In the genomic region with DNA sequence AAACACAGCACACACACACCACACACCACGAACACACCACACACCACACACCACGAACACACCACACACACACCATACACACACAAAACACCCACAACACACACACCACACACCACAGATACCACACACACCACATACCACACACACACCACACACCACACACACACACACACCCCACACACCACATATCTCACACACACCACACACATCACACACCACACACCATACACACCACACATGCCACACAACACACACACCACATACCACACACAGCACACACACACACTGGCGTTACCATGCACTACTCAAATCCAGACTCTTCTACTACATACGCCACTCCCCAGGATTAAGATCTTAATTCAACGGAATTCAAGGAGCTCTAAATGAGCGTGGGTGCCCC, we compare ENCODE assay signal across 16 cellular contexts.
DNase-seq lines count a peak whose midpoint lies in the region; ATAC-seq, FAIRE-seq and TF ChIP-seq lines count a peak whose summit lies in the region.
"Had no signal": no experiment of that assay in that cellular context is flagged by ENCODE, and none has a peak within 500 bp of the region (broad histone marks: within the 10 kb centered on the region; RNA-seq: fewer than 3 reads in every experiment).

No MANE protein-coding gene starts in this region.

- no peaks in the 10 kb centered on the region for H3K36me3 ChIP-seq in IMR-90 (ENCODE audit: control insufficient read depth, insufficient read depth, low read length)
- H3K36me3 ChIP-seq in H1 (ENCODE audit: control insufficient read depth in 2 of 4, insufficient read depth in 4 of 4, low read length in 3 of 4), result no peaks in the 10 kb centered on the region
- H3K36me3 ChIP-seq in trophoblast cell (ENCODE audit: control insufficient read depth in 1 of 2, insufficient read depth in 2 of 2, low read length in 2 of 2), result no peaks in the 10 kb centered on the region
- no peaks in the 10 kb centered on the region for H3K36me3 ChIP-seq in gastroesophageal sphincter
- H3K36me3 ChIP-seq: HAP-1 had no signal

- no peak overlapping the region for H4K12ac ChIP-seq in trophoblast cell (ENCODE audit: low read depth, low read length)

- dilution Hi-C loops in IMR-90 (cut with HindIII; ENCODE audit: low sequenced_read_pairs, unreplicated experiment), result no loop called here

- H2BK15ac ChIP-seq in IMR-90 (ENCODE audit: low read depth, low read length) (no peak overlapping the region), H1 (ENCODE audit: low read length) (no peak overlapping the region)

- no peak for TF ChIP-seq EP300 in H1 (IDR thresholded peaks at IDR 0.05; ENCODE audit: borderline replicate concordance in 1 of 2, low read depth in 2 of 2, low read length in 2 of 2)
- TF ChIP-seq EP300 in gastroesophageal sphincter (IDR thresholded peaks at IDR 0.05), result no peak

- H2BK5ac ChIP-seq in IMR-90 (ENCODE audit: low read depth, low read length, poor library complexity, severe bottlenecking) (peak overlapping the region; percentile 95), H1 (ENCODE audit: low read depth, low read length) (no peak overlapping the region), trophoblast cell (ENCODE audit: low read depth, low read length, poor library complexity) (no peak overlapping the region)

- no peak overlapping the region for H3K56ac ChIP-seq in IMR-90 (ENCODE audit: extremely low read depth, insufficient read depth, low read length)
- peak overlapping the region; percentile 100 for H3K56ac ChIP-seq in H1 (replicated peaks; ENCODE audit: insufficient read length, low read depth, low read length)

- H3K79me1 ChIP-seq in IMR-90 (ENCODE audit: low read depth in 1 of 2, low read length in 2 of 2) (no peaks in the 10 kb centered on the region), H1 (ENCODE audit: low read depth, low read length) (0 out of 2 replicates have a peak, but pooled peaks cover 6% of the 10 kb centered on the region), trophoblast cell (ENCODE audit: low read length) (no peaks in the 10 kb centered on the region)

- ATAC-seq in IMR-90 (ENCODE audit: low read depth) (no peak), gastroesophageal sphincter (no peak)
- ATAC-seq: GM23338 had no signal

- DNase-seq in IMR-90 (no peak), H1 (ENCODE audit: low read depth in 1 of 2, low spot score in 2 of 2) (no peak), trophoblast cell (no peak)
- no peak for DNase-seq in activated CD4-positive, CD25-positive, alpha-beta regulatory T cell treated with anti-CD3 and anti-CD28 coated beads, Interleukin-2, amount 50 U/mL, for 72 hours
- DNase-seq in stimulated activated CD4-positive, alpha-beta T cell treated with anti-CD3 and anti-CD28 coated beads, Interleukin-12 subunit alpha, Interleukin-12 subunit beta, amount 100 ng/mL, for 4 hours, result no peak
- DNase-seq: C1 segment of cervical spinal cord; Calu3; CD4-positive, alpha-beta memory T cell; COR-L47; DND-41 had no signal

- intact Hi-C loops in IMR-90 (cut with micrococcal nuclease), result loop anchor here (5.0 kb wide), 1 partner anchor 120 kb away; a partner anchor contains a TSS

- no peaks in the 10 kb centered on the region for H3K27me3 ChIP-seq in IMR-90 (ENCODE audit: control insufficient read depth, insufficient read depth, low read length)
- H3K27me3 ChIP-seq in H1 (replicated peaks in 1 of 4; ENCODE audit: control insufficient read depth in 3 of 4, extremely low read depth in 1 of 4, insufficient read depth in 3 of 4, low read length in 3 of 4), result peaks cover 0 to 2% (median 0%) of the 10 kb centered on the region in 4 experiments; a peak in 1 of 7 replicates
- no peaks in the 10 kb centered on the region for H3K27me3 ChIP-seq in trophoblast cell (ENCODE audit: insufficient read depth, low read length)
- H3K27me3 ChIP-seq in gastroesophageal sphincter, result no peaks in the 10 kb centered on the region

- H4K91ac ChIP-seq in IMR-90 (ENCODE audit: insufficient read depth, low read depth, low read length) (no peak overlapping the region), H1 (replicated peaks; ENCODE audit: insufficient read length, low read length) (no peak overlapping the region), trophoblast cell (ENCODE audit: low read depth, low read length) (no peak overlapping the region)

- CTCF ChIA-PET in IMR-90 (lab: Yijun Ruan, JAX), result no interaction called here
- CTCF ChIA-PET in H1 (lab: Charles Lee; ENCODE audit: partially characterized antibody), result no interaction called here

- H4K5ac ChIP-seq in IMR-90 (ENCODE audit: low read depth, low read length) (no peak overlapping the region), H1 (ENCODE audit: insufficient read length, low read depth, low read length) (no peak overlapping the region)

- no peak for TF ChIP-seq CTCF in IMR-90 (conservative IDR thresholded peaks at IDR 0.05; ENCODE audit: low read depth, low read length)
- no peak for TF ChIP-seq CTCF in H1 (IDR thresholded peaks at IDR 0.05; ENCODE audit: control extremely low read depth in 1 of 3, insufficient read depth in 1 of 3, low read depth in 1 of 3, low read length in 3 of 3)
- no peak for TF ChIP-seq CTCF in gastroesophageal sphincter (IDR thresholded peaks at IDR 0.05)

- no peak overlapping the region for H2BK20ac ChIP-seq in IMR-90 (ENCODE audit: low read depth, low read length)
- H2BK20ac ChIP-seq in H1 (ENCODE audit: low read length), result no peak overlapping the region

- H2AFZ ChIP-seq in IMR-90 (replicated peaks; ENCODE audit: low read length, poor library complexity) (no peak overlapping the region), H1 (ENCODE audit: low read length) (no peak overlapping the region), trophoblast cell (ENCODE audit: insufficient read depth, low read length, poor library complexity) (no peak overlapping the region)
- H2AFZ ChIP-seq: GM23338 had no signal

- H3K18ac ChIP-seq in IMR-90 (ENCODE audit: low read depth, low read length) (no peak overlapping the region), H1 (ENCODE audit: extremely low read depth, low read length) (no peak overlapping the region), trophoblast cell (ENCODE audit: low read length) (no peak overlapping the region)

- H4K20me1 ChIP-seq in IMR-90 (ENCODE audit: insufficient read depth, low read length) (no peaks in the 10 kb centered on the region), H1 (replicated peaks in 1 of 2; ENCODE audit: control insufficient read depth in 1 of 2, insufficient read depth in 2 of 2, low read length in 2 of 2) (peaks cover 0 to 11% of the 10 kb centered on the region in 2 experiments)

- H3K23ac ChIP-seq in IMR-90 (ENCODE audit: low read depth, low read length) (no peak overlapping the region), H1 (ENCODE audit: insufficient read length) (no peak overlapping the region), trophoblast cell (ENCODE audit: low read length) (peak overlapping the region; percentile 91)

- H3K23me2 ChIP-seq in H1 (ENCODE audit: low read depth, low read length), result peaks cover 13% of the 10 kb centered on the region; the same call in 1 of the 2 replicates

- H3K14ac ChIP-seq in IMR-90 (replicated peaks; ENCODE audit: low read depth, low read length), result no peak overlapping the region
- no peak overlapping the region for H3K14ac ChIP-seq in H1 (ENCODE audit: insufficient read length)
- H3K14ac ChIP-seq in trophoblast cell (ENCODE audit: low read length), result no peak overlapping the region

- peaks cover 4% of the 10 kb centered on the region for H3K9me1 ChIP-seq in IMR-90 (ENCODE audit: insufficient read depth, low read length)

- peak overlapping the region; percentile 42 for H2AK9ac ChIP-seq in IMR-90 (replicated peaks; ENCODE audit: low read depth, low read length, poor library complexity)

- FAIRE-seq in H1 (lab: Jason Lieb, UNC), result no peak
- FAIRE-seq: G401.6, GM19239, H54 had no signal

- in situ Hi-C loops in IMR-90 (cut with MboI; ENCODE audit: low sequenced_read_pairs), result no loop called here

- H3K79me2 ChIP-seq in H1 (ENCODE audit: control insufficient read depth in 1 of 2, insufficient read depth in 2 of 2, low read length in 2 of 2) (no peaks in the 10 kb centered on the region), trophoblast cell (ENCODE audit: control insufficient read depth, insufficient read depth, low read length, poor library complexity) (no peaks in the 10 kb centered on the region)

- peaks cover 15% of the 10 kb centered on the region for H3K9me3 ChIP-seq in IMR-90 (ENCODE audit: control insufficient read depth, insufficient read depth, low read length)
- H3K9me3 ChIP-seq in H1 (ENCODE audit: insufficient read depth in 2 of 2, low read depth in 1 of 2, low read length in 1 of 2), result peaks cover 2 to 5% of the 10 kb centered on the region in 2 experiments; a peak in 2 of 4 replicates
- H3K9me3 ChIP-seq in trophoblast cell (ENCODE audit: insufficient read depth, low read depth, low read length), result peaks cover 22% of the 10 kb centered on the region
- H3K9me3 ChIP-seq in gastroesophageal sphincter, result peaks cover 0 to 6% (median 0%) of the 10 kb centered on the region in 3 donors
- H3K9me3 ChIP-seq: HAP-1 had no signal

- WGBS in IMR-90 (ENCODE audit: extremely low coverage in 2 of 2, insufficient read length in 1 of 2), 2 experiments, result 89% methylated on average over 3 of the region's 6 CpGs; no CpG with 5 or more reads in 1 of the 2 experiments
- WGBS in H1 (ENCODE audit: extremely low coverage in 1 of 2, insufficient coverage in 1 of 2, insufficient read length in 1 of 2, insufficient replicate concordance in 2 of 2, low coverage in 1 of 2, low lambda C conversion rate in 2 of 2, missing lambda C conversion rate in 1 of 2), 2 experiments, result 72% methylated on average over 6 of the region's 6 CpGs; no CpG with 5 or more reads in 1 of the 2 experiments
- 100% methylated on average over 2 of the region's 6 CpGs for WGBS in trophoblast cell (ENCODE audit: extremely low coverage, insufficient coverage, insufficient read length)
- 100% methylated on average over 1 of the region's 6 CpGs; no CpG with 5 or more reads in 1 of the 2 donors for WGBS in gastroesophageal sphincter (ENCODE audit: low coverage in 1 of 2), 2 donors

- no TSS peak for BruUV-seq in IMR-90 (replicated peaks; lab: Mats Ljungman, UMichigan)

- H3K4me1 ChIP-seq in IMR-90 (ENCODE audit: control insufficient read depth, insufficient read depth, low read length), result peaks cover 3% of the 10 kb centered on the region; the same call in 1 of the 2 replicates
- H3K4me1 ChIP-seq in H1 (replicated peaks in 1 of 4; ENCODE audit: control insufficient read depth in 3 of 4, insufficient read depth in 4 of 4, low read length in 3 of 4), result peaks cover 0 to 2% (median 0%) of the 10 kb centered on the region in 4 experiments; a peak in 1 of 7 replicates
- peaks cover 0 to 2% of the 10 kb centered on the region in 2 experiments for H3K4me1 ChIP-seq in trophoblast cell (ENCODE audit: control insufficient read depth in 1 of 2, insufficient read depth in 2 of 2, low read length in 2 of 2)
- H3K4me1 ChIP-seq in gastroesophageal sphincter, result no peaks in the 10 kb centered on the region
- H3K4me1 ChIP-seq: HAP-1 had no signal

- TF ChIP-seq POLR2A in IMR-90 (IDR thresholded peaks at IDR 0.05; ENCODE audit: low read depth, low read length), result no peak
- no peak for TF ChIP-seq POLR2A in H1 (IDR thresholded peaks at IDR 0.05; ENCODE audit: control extremely low read depth in 1 of 2, low read depth in 2 of 2, low read length in 2 of 2)
- TF ChIP-seq POLR2A in gastroesophageal sphincter (IDR thresholded peaks at IDR 0.05), result no peak

- no peak overlapping the region for H3K27ac ChIP-seq in IMR-90 (ENCODE audit: insufficient read depth, low read length)
- H3K27ac ChIP-seq in H1 (ENCODE audit: low read depth, low read length), result no peak overlapping the region
- H3K27ac ChIP-seq in trophoblast cell (ENCODE audit: low read depth, low read length), result no peak overlapping the region
- no peak overlapping the region for H3K27ac ChIP-seq in gastroesophageal sphincter

- H2BK12ac ChIP-seq in H1 (ENCODE audit: low read depth, low read length), result no peak overlapping the region
- H2BK12ac ChIP-seq in trophoblast cell (ENCODE audit: low read length), result no peak overlapping the region

- no peak overlapping the region for H2AK5ac ChIP-seq in IMR-90 (ENCODE audit: low read depth, low read length)
- H2AK5ac ChIP-seq in H1 (ENCODE audit: low read depth, low read length), result no peak overlapping the region
- no peak overlapping the region for H2AK5ac ChIP-seq in trophoblast cell (ENCODE audit: low read length)

- TF ChIP-seq RAD21 in IMR-90 (IDR thresholded peaks at IDR 0.05; ENCODE audit: low read length) (no peak), H1 (IDR thresholded peaks at IDR 0.05 in 1 of 2, conservative IDR thresholded peaks at IDR 0.05 in 1 of 2; ENCODE audit: low read depth in 2 of 2, low read length in 2 of 2) (no peak)

- H4K8ac ChIP-seq in IMR-90 (ENCODE audit: low read depth in 2 of 2, low read length in 2 of 2), result no peak overlapping the region
- H4K8ac ChIP-seq in H1 (ENCODE audit: extremely low read depth, insufficient read depth, low read length), result no peak overlapping the region
- no peak overlapping the region for H4K8ac ChIP-seq in trophoblast cell (ENCODE audit: low read depth, low read length)

- H3K4me3 ChIP-seq in IMR-90 (ENCODE audit: insufficient read depth, low read depth, low read length) (no peak overlapping the region), H1 (ENCODE audit: extremely low read depth in 1 of 4, insufficient read depth in 2 of 4, low read depth in 3 of 4, low read length in 4 of 4) (no peak overlapping the region), trophoblast cell (ENCODE audit: low read depth, low read length) (peak overlapping the region; percentile 56), gastroesophageal sphincter (no peak overlapping the region)
- H3K4me3 ChIP-seq: GM23338, HAP-1 had no signal

- H3K4ac ChIP-seq in IMR-90 (ENCODE audit: low read depth, low read length) (no peak overlapping the region), H1 (replicated peaks; ENCODE audit: insufficient read length, low read depth, low read length) (no peak overlapping the region), trophoblast cell (ENCODE audit: low read depth, low read length) (no peak overlapping the region)

- POLR2A ChIA-PET in IMR-90 (lab: Charles Lee; ENCODE audit: unreplicated experiment) (no interaction called here), H1 (lab: Charles Lee; ENCODE audit: partially characterized antibody) (no interaction called here)

- no peak overlapping the region for H2BK120ac ChIP-seq in IMR-90 (ENCODE audit: low read depth, low read length)
- no peak overlapping the region for H2BK120ac ChIP-seq in H1 (replicated peaks; ENCODE audit: low read depth, low read length)
- H2BK120ac ChIP-seq in trophoblast cell (ENCODE audit: insufficient read depth, low read length, poor library complexity), result no peak overlapping the region

- H3K4me2 ChIP-seq in IMR-90 (ENCODE audit: low read depth, low read length) (no peak overlapping the region), H1 (ENCODE audit: insufficient read depth in 1 of 2, low read depth in 2 of 2, low read length in 2 of 2) (no peak overlapping the region), trophoblast cell (ENCODE audit: low read length) (no peak overlapping the region)
- H3K4me2 ChIP-seq: GM23338 had no signal

- H3K9ac ChIP-seq in IMR-90 (ENCODE audit: low read depth, low read length) (no peak overlapping the region), H1 (replicated peaks in 1 of 4; ENCODE audit: extremely low read depth in 1 of 4, low read depth in 3 of 4, low read length in 3 of 4) (no peak overlapping the region), trophoblast cell (ENCODE audit: low read length) (no peak overlapping the region)
